In the genomic region with DNA sequence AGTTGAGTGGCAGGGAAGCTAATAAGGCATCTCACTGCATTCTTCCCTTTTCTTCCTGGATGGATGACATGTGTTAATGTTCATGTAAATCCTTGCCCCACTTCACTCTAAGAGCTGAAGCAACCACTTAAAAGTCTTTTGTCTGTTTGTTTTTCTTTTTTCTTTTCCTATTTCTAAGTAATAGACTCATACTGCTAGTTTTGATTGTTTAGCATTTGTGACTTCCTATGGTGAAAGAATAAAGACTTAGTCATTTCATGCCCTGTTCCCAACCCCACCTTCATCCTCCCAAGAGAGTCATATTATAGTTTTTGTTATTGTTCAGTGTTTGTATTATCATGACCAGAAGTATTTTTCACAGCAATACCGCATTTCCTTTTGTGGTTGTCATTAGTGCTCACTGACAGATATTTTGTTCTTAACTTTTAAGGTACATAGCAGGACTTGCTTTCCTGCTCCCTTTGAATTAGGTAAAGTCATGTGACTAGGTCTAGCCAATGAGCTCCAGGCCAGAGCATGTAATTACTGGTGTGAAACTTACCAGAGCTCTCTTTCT, we compare ENCODE assay signal across 1 cellular context.
TF ChIP-seq lines count a peak whose summit lies in the region.

No MANE protein-coding gene starts in this region.

TF ChIP-seq in GM12878, 131 proteins besides CTCF, POLR2A, EP300 and RAD21 (continued from another document):
- TF ChIP-seq, protein P1, sequence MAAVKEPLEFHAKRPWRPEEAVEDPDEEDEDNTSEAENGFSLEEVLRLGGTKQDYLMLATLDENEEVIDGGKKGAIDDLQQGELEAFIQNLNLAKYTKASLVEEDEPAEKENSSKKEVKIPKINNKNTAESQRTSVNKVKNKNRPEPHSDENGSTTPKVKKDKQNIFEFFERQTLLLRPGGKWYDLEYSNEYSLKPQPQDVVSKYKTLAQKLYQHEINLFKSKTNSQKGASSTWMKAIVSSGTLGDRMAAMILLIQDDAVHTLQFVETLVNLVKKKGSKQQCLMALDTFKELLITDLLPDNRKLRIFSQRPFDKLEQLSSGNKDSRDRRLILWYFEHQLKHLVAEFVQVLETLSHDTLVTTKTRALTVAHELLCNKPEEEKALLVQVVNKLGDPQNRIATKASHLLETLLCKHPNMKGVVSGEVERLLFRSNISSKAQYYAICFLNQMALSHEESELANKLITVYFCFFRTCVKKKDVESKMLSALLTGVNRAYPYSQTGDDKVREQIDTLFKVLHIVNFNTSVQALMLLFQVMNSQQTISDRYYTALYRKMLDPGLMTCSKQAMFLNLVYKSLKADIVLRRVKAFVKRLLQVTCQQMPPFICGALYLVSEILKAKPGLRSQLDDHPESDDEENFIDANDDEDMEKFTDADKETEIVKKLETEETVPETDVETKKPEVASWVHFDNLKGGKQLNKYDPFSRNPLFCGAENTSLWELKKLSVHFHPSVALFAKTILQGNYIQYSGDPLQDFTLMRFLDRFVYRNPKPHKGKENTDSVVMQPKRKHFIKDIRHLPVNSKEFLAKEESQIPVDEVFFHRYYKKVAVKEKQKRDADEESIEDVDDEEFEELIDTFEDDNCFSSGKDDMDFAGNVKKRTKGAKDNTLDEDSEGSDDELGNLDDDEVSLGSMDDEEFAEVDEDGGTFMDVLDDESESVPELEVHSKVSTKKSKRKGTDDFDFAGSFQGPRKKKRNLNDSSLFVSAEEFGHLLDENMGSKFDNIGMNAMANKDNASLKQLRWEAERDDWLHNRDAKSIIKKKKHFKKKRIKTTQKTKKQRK (IDR thresholded peaks at IDR 0.05; ENCODE audit: low read depth, low read length), result no peak
- TF ChIP-seq SREBF2 (IDR thresholded peaks at IDR 0.05; ENCODE audit: low read length) (no peak), JUNB (IDR thresholded peaks at IDR 0.05) (no peak), SREBF1 (IDR thresholded peaks at IDR 0.05; ENCODE audit: low read length) (no peak), NBN (IDR thresholded peaks at IDR 0.05) (no peak), ZNF274 (IDR thresholded peaks at IDR 0.05; ENCODE audit: insufficient read depth, insufficient read length) (no peak), NRF1 (conservative IDR thresholded peaks at IDR 0.05; ENCODE audit: low read depth, low read length) (no peak), YY1 (IDR thresholded peaks at IDR 0.05; ENCODE audit: low read depth, low read length) (no peak), MTA3 (IDR thresholded peaks at IDR 0.05; ENCODE audit: borderline replicate concordance, low read length) (no peak), NFXL1 (IDR thresholded peaks at IDR 0.05; ENCODE audit: borderline replicate concordance) (no peak), DPF2 (IDR thresholded peaks at IDR 0.05) (no peak), SUZ12 (IDR thresholded peaks at IDR 0.05; ENCODE audit: unreplicated experiment) (no peak)
- TF ChIP-seq, protein P2, sequence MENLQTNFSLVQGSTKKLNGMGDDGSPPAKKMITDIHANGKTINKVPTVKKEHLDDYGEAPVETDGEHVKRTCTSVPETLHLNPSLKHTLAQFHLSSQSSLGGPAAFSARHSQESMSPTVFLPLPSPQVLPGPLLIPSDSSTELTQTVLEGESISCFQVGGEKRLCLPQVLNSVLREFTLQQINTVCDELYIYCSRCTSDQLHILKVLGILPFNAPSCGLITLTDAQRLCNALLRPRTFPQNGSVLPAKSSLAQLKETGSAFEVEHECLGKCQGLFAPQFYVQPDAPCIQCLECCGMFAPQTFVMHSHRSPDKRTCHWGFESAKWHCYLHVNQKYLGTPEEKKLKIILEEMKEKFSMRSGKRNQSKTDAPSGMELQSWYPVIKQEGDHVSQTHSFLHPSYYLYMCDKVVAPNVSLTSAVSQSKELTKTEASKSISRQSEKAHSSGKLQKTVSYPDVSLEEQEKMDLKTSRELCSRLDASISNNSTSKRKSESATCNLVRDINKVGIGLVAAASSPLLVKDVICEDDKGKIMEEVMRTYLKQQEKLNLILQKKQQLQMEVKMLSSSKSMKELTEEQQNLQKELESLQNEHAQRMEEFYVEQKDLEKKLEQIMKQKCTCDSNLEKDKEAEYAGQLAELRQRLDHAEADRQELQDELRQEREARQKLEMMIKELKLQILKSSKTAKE (IDR thresholded peaks at IDR 0.05; ENCODE audit: low read depth, poor library complexity, severe bottlenecking), result no peak
